8 cellular contexts compared by ENCODE assay signal in the genomic region with DNA sequence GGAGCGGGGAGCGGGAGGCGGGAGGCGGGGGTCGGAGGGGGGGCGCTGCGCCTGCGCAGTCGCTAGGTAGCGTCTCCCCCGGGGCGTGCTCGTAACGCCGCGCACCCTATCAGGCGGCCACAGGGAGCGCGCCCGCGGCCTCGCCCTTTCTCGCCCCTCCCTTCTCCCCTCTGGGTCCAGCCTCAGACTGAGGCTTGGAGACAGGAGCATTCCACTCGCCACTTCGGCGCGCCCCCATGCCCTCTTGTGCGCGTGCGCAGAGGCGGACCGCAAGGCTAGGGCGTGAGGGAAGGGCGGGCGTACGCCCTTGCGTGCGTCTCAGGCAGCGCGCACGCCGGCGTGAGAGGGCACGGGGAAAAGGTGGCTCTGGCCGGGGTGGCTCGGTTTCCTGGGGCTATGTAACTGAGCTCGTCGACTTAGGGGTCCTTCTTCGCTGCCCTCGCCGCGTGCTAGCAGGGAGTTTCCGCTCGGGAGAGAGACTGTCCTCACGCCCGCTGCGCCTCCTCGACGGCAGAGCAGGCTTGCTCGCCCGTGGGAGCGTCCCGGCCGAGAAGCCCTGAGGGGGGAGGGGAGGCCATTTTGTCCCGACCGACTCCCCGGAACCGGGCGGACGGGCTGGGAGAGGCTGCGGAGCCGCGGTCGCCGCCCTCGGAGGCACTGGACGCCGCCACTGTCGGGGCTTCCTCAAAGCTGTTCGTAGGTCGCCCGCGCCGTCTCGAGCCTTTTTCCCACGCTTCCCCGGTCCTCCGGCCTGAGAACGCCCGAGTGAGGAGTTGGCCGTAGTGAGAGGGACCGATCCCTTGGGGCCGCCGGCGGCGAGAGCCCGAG. TPM values are rescaled to one million over a fixed set of nuclear protein-coding genes. Genes with fewer than 3 reads are reported as not detected.
DNase-seq lines count a peak whose midpoint lies in the region; ATAC-seq and TF ChIP-seq lines count a peak whose summit lies in the region.

A gene (plus strand): TSS at position 316 of the 828 bp plus-strand sequence. CDS start 525 bp downstream, outside the sequence.

- peak; percentile 99 for TF ChIP-seq POLR2A in erythroblast (IDR thresholded peaks at IDR 0.05; ENCODE audit: low read length)

- peak within 1 kb of the TSS; percentile 98 for H3K27ac Mint-ChIP-seq in activated T-cell treated with anti-CD3 and anti-CD28 coated beads, Interleukin-2, amount 50 U/mL, for 24 hours

- H3K4me3 Mint-ChIP-seq in activated T-cell treated with anti-CD3 and anti-CD28 coated beads, Interleukin-2, amount 50 U/mL, for 24 hours, result peak within 1 kb of the TSS; percentile 96

- H3K36me3 ChIP-seq in muscle layer of colon (ENCODE audit: insufficient read depth, low read length), result no peaks in the 10 kb centered on the region

- no peaks in the 10 kb centered on the region for H3K27me3 ChIP-seq in muscle layer of colon (ENCODE audit: control insufficient read depth in 1 of 2, insufficient read depth in 2 of 2, low read length in 2 of 2)

- H3K9me3 ChIP-seq in muscle layer of colon (ENCODE audit: low read length), result no peaks in the 10 kb centered on the region

- peak within 1 kb of the TSS; percentile 67 to 79 for H3K4me3 ChIP-seq in muscle layer of colon (ENCODE audit: low read depth in 1 of 2, low read length in 2 of 2)

- in situ Hi-C loops in KBM-7 (cut with MboI; ENCODE audit: low pct_unique_long_range_greater_than_20kb, low sequenced_read_pairs), result no loop called here

- H3K27me3 Mint-ChIP-seq in activated T-cell treated with anti-CD3 and anti-CD28 coated beads, Interleukin-2, amount 50 U/mL, for 24 hours, result no peaks in the 10 kb centered on the region

- H3K27ac ChIP-seq in muscle layer of colon (ENCODE audit: low read depth, low read length), result peak within 1 kb of the TSS; percentile 97

- peaks cover 10% of the 10 kb centered on the region for H3K4me1 ChIP-seq in muscle layer of colon (ENCODE audit: insufficient read depth, low read length)

- peaks cover 46% of the 10 kb centered on the region for H3K36me3 Mint-ChIP-seq in activated T-cell treated with anti-CD3 and anti-CD28 coated beads, Interleukin-2, amount 50 U/mL, for 24 hours (ENCODE audit: low read depth)

- DNase-seq in DMS153 treated with DMSO at 0.1 percent for 48 hours (lab: John Stamatoyannopoulos, UW; ENCODE audit: unreplicated experiment), result peak; percentile 94
- peak; percentile 99 for DNase-seq in KBM-7
- DNase-seq in activated T-cell treated with anti-CD3 and anti-CD28 coated beads, Interleukin-2, amount 50 U/mL, for 24 hours, result peak; percentile 99
- peak; percentile 100 for DNase-seq in erythroblast (lab: John Stamatoyannopoulos, UW)
- DNase-seq in stimulated activated CD8-positive, alpha-beta memory T cell treated with anti-CD3 and anti-CD28 coated beads, Interleukin-7, amount 100 ng/mL, for 24 hours (ENCODE audit: low read depth), result peak; percentile 97

- peak within 1 kb of the TSS; percentile 95 for H3K9ac ChIP-seq in muscle layer of colon (ENCODE audit: low read length)

- no peaks in the 10 kb centered on the region for H3K9me3 Mint-ChIP-seq in activated T-cell treated with anti-CD3 and anti-CD28 coated beads, Interleukin-2, amount 50 U/mL, for 24 hours

- H3K4me1 Mint-ChIP-seq in activated T-cell treated with anti-CD3 and anti-CD28 coated beads, Interleukin-2, amount 50 U/mL, for 24 hours (ENCODE audit: low read depth), result peaks cover 34% of the 10 kb centered on the region

- ATAC-seq in GM21717 (IDR thresholded peaks at IDR 0.05; ENCODE audit: unreplicated experiment), result peak; percentile 85

TF ChIP-seq in PFSK-1, 5 proteins besides CTCF, POLR2A, EP300 and RAD21:
- TF ChIP-seq FOXP2 (optimal IDR thresholded peaks at IDR 0.05; ENCODE audit: borderline replicate concordance, extremely low read depth, extremely low read length, insufficient read depth) (peak; percentile 85), POLR2AphosphoS5 (IDR thresholded peaks at IDR 0.05; ENCODE audit: low read depth, low read length) (peak; percentile 94), SIN3A (IDR thresholded peaks at IDR 0.05; ENCODE audit: borderline replicate concordance, insufficient read depth, low read length) (no peak; the same call in 1 of the 2 replicates), TAF1 (IDR thresholded peaks at IDR 0.05; ENCODE audit: borderline replicate concordance, insufficient read depth, low read length) (peak; percentile 80; the same call in 1 of the 2 replicates)

RNA-seq across cellular contexts. Expression of the gene that starts here (rescaled TPM):
- polyA plus RNA-seq in PFSK-1 (2012; ENCODE audit: insufficient read length, low read depth), result 137 TPM

Comparison
In these comparisons a context has a peak if more than half of its experiments do, and no peak if none do; other contexts are left out.
1. Peak in every context shown above with its lines: DNase-seq, ATAC-seq, H3K4me3 ChIP-seq and H3K27ac ChIP-seq.